Comparison of ENCODE assay signal across 7 cellular contexts in the genomic region with DNA sequence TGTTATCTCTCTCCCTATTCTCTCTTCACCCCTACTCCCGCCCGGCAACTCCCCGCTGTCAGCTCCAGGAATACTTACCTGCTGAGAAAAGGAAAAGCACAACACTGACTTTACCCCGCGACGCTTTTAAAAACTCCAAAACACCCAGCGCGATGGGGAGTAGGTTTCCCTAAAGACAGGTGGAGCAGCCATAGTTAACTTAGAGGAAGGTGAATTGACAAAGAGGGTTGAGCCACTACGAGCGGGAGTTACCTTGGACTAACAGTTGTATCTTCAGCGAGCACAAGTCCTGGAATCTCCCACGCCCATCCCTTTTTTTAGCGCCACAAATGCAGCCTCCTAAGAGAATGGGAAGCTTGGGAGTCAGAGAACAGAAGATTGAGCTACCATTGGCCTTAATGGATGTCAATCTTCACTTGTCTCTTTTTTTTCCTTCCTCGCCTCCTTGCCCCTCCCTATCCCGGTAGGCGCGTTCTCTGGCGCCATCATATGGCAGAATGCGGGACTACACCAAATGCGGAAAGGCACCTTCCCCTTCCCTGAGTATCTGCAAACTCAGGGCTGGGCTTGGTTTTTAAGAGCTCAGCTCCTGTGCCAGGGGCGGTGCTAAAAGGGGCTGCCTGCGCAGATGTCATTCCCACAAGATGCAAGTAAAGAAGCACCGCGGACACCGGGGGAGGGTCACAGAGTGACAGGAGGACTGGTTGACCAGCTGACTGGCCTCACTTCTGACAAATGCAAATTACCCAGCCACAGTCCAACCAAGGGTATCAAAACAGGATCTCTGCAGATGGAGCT.
A peak's percentile ranks its signal among the peaks of the same experiment; 100 is the strongest.
DNase-seq lines count a peak whose midpoint lies in the region; ATAC-seq and TF ChIP-seq lines count a peak whose summit lies in the region.
"Not testable (repeated sequence)": the region's sequence is repeated elsewhere in the genome, so short reads cannot be mapped to it uniquely, and the experiment has no call there.

No MANE protein-coding gene starts in this region.

- TF ChIP-seq CTCF in astrocyte of the spinal cord (IDR thresholded peaks at IDR 0.05; ENCODE audit: low read depth, low read length): peak; percentile 70
- peak; percentile 94 for TF ChIP-seq CTCF in retinal pigment epithelial cell (conservative IDR thresholded peaks at IDR 0.05; ENCODE audit: low read depth, low read length)

- DNase-seq in NCI-H187 treated with DMSO at 0.1 percent for 48 hours (lab: John Stamatoyannopoulos, UW): peak; percentile 1
- peak; percentile 21 for DNase-seq in T1000 (lab: John Stamatoyannopoulos, UW)
- peak; percentile 81 for DNase-seq in astrocyte of the spinal cord (ENCODE audit: low read depth, low spot score)
- DNase-seq in iPS DF 19.7 (ENCODE audit: low read depth, low spot score): peak; percentile 97
- DNase-seq in retinal pigment epithelial cell (ENCODE audit: low read depth): peak; percentile 86

- H3K4me3 ChIP-seq in astrocyte of the spinal cord (ENCODE audit: low read depth, low read length) (peak overlapping the region; percentile 15), retinal pigment epithelial cell (ENCODE audit: low read length) (peak overlapping the region; percentile 38)

- ATAC-seq in GM18505 (IDR thresholded peaks at IDR 0.05; ENCODE audit: unreplicated experiment): peak; percentile 95
- ATAC-seq in HG02973 (IDR thresholded peaks at IDR 0.05; ENCODE audit: unreplicated experiment): peak; percentile 91

- TF ChIP-seq POLR2A in GM18505 (IDR thresholded peaks at IDR 0.05; ENCODE audit: borderline replicate concordance, extremely low read depth, insufficient read depth, insufficient read length): not testable (repeated sequence)

- in situ Hi-C loops in astrocyte of the spinal cord (cut with HindIII; ENCODE audit: low sequenced_read_pairs): not testable (repeated sequence)

Comparison
In these comparisons a context has a peak if more than half of its experiments do, and no peak if none do; other contexts are left out.
1. Peak in every context shown above with its lines: DNase-seq, ATAC-seq and H3K4me3 ChIP-seq.
2. DNase-seq: peak in every context shown above with its lines; median percentile 97 in iPS DF 19.7; 86 in retinal pigment epithelial cell; 81 in astrocyte of the spinal cord; 21 in T1000; 1 in NCI-H187 treated with DMSO at 0.1 percent for 48 hours.